Comparison of ENCODE assay signal across 8 cellular contexts in genomic region chr22:30605449-30606110, GRCh38. TPM values are rescaled to one million over a fixed set of nuclear protein-coding genes. Genes with fewer than 3 reads are reported as not detected.
DNase-seq lines count a peak whose midpoint lies in the region; ATAC-seq and TF ChIP-seq lines count a peak whose summit lies in the region.

No MANE protein-coding gene starts in this region.

- POLR2A ChIA-PET in PC-9 (lab: Charles Lee; ENCODE audit: unreplicated experiment): interaction anchor here (0.7 to 1.5 kb wide), 2 partner anchors 179 to 1028 kb away, joined by 6 read pairs; no protein-coding TSS in a partner anchor

- H3K9me3 ChIP-seq in PC-9 (ENCODE audit: insufficient read depth, low read depth) (no peaks in the 10 kb centered on the region), heart left ventricle (no peaks in the 10 kb centered on the region)

- CTCF ChIA-PET in PC-9 (lab: Charles Lee): interaction anchor here (0.6 to 0.9 kb wide), 2 partner anchors 29 to 158 kb away, joined by 3 read pairs; no protein-coding TSS in a partner anchor

- H3K4me1 ChIP-seq in PC-9 (replicated peaks; ENCODE audit: insufficient read depth): peaks cover 34% of the 10 kb centered on the region
- peaks cover 0 to 50% (median 34%) of the 10 kb centered on the region in 12 donors for H3K4me1 ChIP-seq in heart left ventricle

- TF ChIP-seq CTCF in CD14-positive monocyte (IDR thresholded peaks at IDR 0.05) (peak; percentile 90), HFFc6 (IDR thresholded peaks at IDR 0.05) (peak; percentile 89), PC-9 (conservative IDR thresholded peaks at IDR 0.05) (peak; percentile 87), heart left ventricle (IDR thresholded peaks at IDR 0.05) (peak; percentile 39 to 76 (median 64)), progenitor cell of endocrine pancreas (IDR thresholded peaks at IDR 0.05; ENCODE audit: unreplicated experiment) (peak; percentile 68)

- H3K36me3 Mint-ChIP-seq in CD14-positive monocyte (peaks cover 3 to 5% of the 10 kb centered on the region in 2 donors), HFFc6 (ENCODE audit: low read depth) (no peaks in the 10 kb centered on the region), progenitor cell of endocrine pancreas (ENCODE audit: insufficient read depth) (no peaks in the 10 kb centered on the region)

- no peaks in the 10 kb centered on the region for H3K79me2 ChIP-seq in PC-9 (ENCODE audit: low read depth)

- peak overlapping the region; percentile 84 to 93 for H3K4me3 Mint-ChIP-seq in CD14-positive monocyte
- H3K4me3 Mint-ChIP-seq in HFFc6: peak overlapping the region; percentile 88
- H3K4me3 Mint-ChIP-seq in progenitor cell of endocrine pancreas (ENCODE audit: low read depth): no peak overlapping the region

- intact Hi-C loops in CD14-positive monocyte (cut with micrococcal nuclease): loop anchor here in 1 of 2 donors (2.0 to 5.0 kb wide), 2 partner anchors 29 to 362 kb away; partner anchors contain the start of genes MORC2, SLC35E4 and TUG1
- intact Hi-C loops in PC-9 (cut with micrococcal nuclease; ENCODE audit: unreplicated experiment): loop anchor here (10.0 kb wide), 2 partner anchors 181 to 341 kb away; partner anchors contain the start of genes MTFP1 and OSM
- intact Hi-C loops in heart left ventricle (cut with DNase I): loop anchor here in 4 of 10 donors (10.0 kb wide), 3 partner anchors 181 to 889 kb away; partner anchors contain the start of genes MTFP1 (in 2 of the 4), PIK3IP1 (in 1 of the 4) and SFI1 (in 1 of the 4)

- H2AFZ ChIP-seq in PC-9: no peak overlapping the region

- H3K27me3 Mint-ChIP-seq in CD14-positive monocyte (ENCODE audit: low read depth in 3 of 3) (peaks cover 0 to 2% (median 0%) of the 10 kb centered on the region in 3 donors), HFFc6 (ENCODE audit: insufficient read depth) (peaks cover 5% of the 10 kb centered on the region), progenitor cell of endocrine pancreas (no peaks in the 10 kb centered on the region)

- peak overlapping the region; percentile 40 for H3K4me2 ChIP-seq in PC-9

- H3K27me3 ChIP-seq in PC-9 (ENCODE audit: insufficient read depth, low read depth) (no peaks in the 10 kb centered on the region), heart left ventricle (no peaks in the 10 kb centered on the region)

- BruUV-seq in PC-9 (replicated peaks; lab: Mats Ljungman, UMichigan): no TSS peak

- 25 to 32% (median 32%) methylated on average over 9 of the region's 9 CpGs for WGBS in heart left ventricle, 4 donors

- peaks cover 20% of the 10 kb centered on the region for H3F3A ChIP-seq in PC-9 (ENCODE audit: insufficient read depth, low read depth)

- ATAC-seq in heart left ventricle: peak in 1 of 4 donors; percentile 24
- no peak for ATAC-seq in HG03045 (IDR thresholded peaks at IDR 0.05; ENCODE audit: unreplicated experiment)
- no peak for ATAC-seq in GM21786 (IDR thresholded peaks at IDR 0.05; ENCODE audit: unreplicated experiment)

- peak; percentile 72 for DNase-seq in CD14-positive monocyte (ENCODE audit: low spot score)
- peak; percentile 39 for DNase-seq in HFFc6
- no peak for DNase-seq in PC-9
- peak; percentile 77 for DNase-seq in activated effector memory CD4-positive, alpha-beta T cell treated with anti-CD3 and anti-CD28 coated beads, Interleukin-2, amount 50 U/mL, for 16 hours
- DNase-seq in heart left ventricle: peak in 3 of 5 donors; percentile 37 to 54 (median 48)
- DNase-seq in progenitor cell of endocrine pancreas (ENCODE audit: low spot score, unreplicated experiment): no peak

- H4K20me1 ChIP-seq in PC-9 (ENCODE audit: insufficient read depth): no peaks in the 10 kb centered on the region

- H3K9me2 ChIP-seq in PC-9 (ENCODE audit: insufficient read depth): no peaks in the 10 kb centered on the region

- no peak for TF ChIP-seq POLR2A in heart left ventricle (IDR thresholded peaks at IDR 0.05)

- no peak overlapping the region for H3K4me3 ChIP-seq in PC-9
- peak overlapping the region in 11 of 12 donors; percentile 46 to 80 (median 67) for H3K4me3 ChIP-seq in heart left ventricle

- H3K9me3 Mint-ChIP-seq in CD14-positive monocyte (peaks cover 0 to 4% (median 0%) of the 10 kb centered on the region in 7 donors), HFFc6 (no peaks in the 10 kb centered on the region), progenitor cell of endocrine pancreas (ENCODE audit: low read depth) (no peaks in the 10 kb centered on the region)

- H3K36me3 ChIP-seq in PC-9 (ENCODE audit: low read depth): no peaks in the 10 kb centered on the region
- no peaks in the 10 kb centered on the region for H3K36me3 ChIP-seq in heart left ventricle

- peak overlapping the region; percentile 91 to 100 (median 99) for H3K27ac Mint-ChIP-seq in CD14-positive monocyte
- peak overlapping the region; percentile 26; the same call in 1 of the 2 replicates for H3K27ac Mint-ChIP-seq in HFFc6
- peak overlapping the region; percentile 98 for H3K27ac Mint-ChIP-seq in progenitor cell of endocrine pancreas

- H3K4me1 Mint-ChIP-seq in CD14-positive monocyte (peaks cover 62% of the 10 kb centered on the region), HFFc6 (ENCODE audit: low read depth) (peaks cover 44% of the 10 kb centered on the region), progenitor cell of endocrine pancreas (ENCODE audit: low read depth) (peaks cover 21% of the 10 kb centered on the region)

- H3K27ac ChIP-seq in PC-9 (no peak overlapping the region), heart left ventricle (peak overlapping the region in 9 of 12 donors; percentile 74 to 89 (median 82))

RNA-seq across cellular contexts. Expression of gene TCN2, which starts 1.4 kb away (rescaled TPM):
- polyA plus RNA-seq in CD14-positive monocyte (10 to 100 TPM; 45.0 to 51.7 TPM), heart left ventricle (10 to 100 TPM; 11.0 to 19.2 TPM)
- 1 to 10 TPM; 2.3 to 3.2 (median 2.9) TPM for total RNA-seq in HFFc6 (2021; fragmentation: NEBNext Ultra II Directional; extraction: Animal tissue kit (Norgen Biotek cat#: 25700))
- total RNA-seq in PC-9 (2021) (11.5 and 12.9 TPM in 2 replicates), heart left ventricle (10 to 100 TPM; 11.2 to 69.9 (median 19.5) TPM), progenitor cell of endocrine pancreas (22.3 and 22.9 TPM in 2 replicates)

RNA-seq across cellular contexts. Expression of gene PES1, which starts 13.9 kb away (rescaled TPM):
- polyA plus RNA-seq in CD14-positive monocyte (10 to 100 TPM; 32.2 to 36.6 TPM), heart left ventricle (10 to 100 TPM; 23.0 to 60.9 TPM)
- 100 to 1,000 TPM in 1 of 6 experiments, 10 to 100 TPM in 5; 81.8 to 110 (median 86.9) TPM for total RNA-seq in HFFc6 (2021; fragmentation: NEBNext Ultra II Directional; extraction: Animal tissue kit (Norgen Biotek cat#: 25700))
- total RNA-seq in PC-9 (2021) (94.3 and 127 TPM in 2 replicates), heart left ventricle (10 to 100 TPM; 15.7 to 39.8 (median 27.8) TPM), progenitor cell of endocrine pancreas (71.6 and 74.4 TPM in 2 replicates)

RNA-seq across cellular contexts. Expression of gene SLC35E4, which starts 30.0 kb away (rescaled TPM):
- polyA plus RNA-seq in CD14-positive monocyte (1 to 10 TPM; 1.4 to 2.4 TPM), heart left ventricle (1 to 10 TPM; 3.4 to 5.1 TPM)
- 1 to 10 TPM; 4.9 to 7.4 (median 5.5) TPM for total RNA-seq in HFFc6 (2021; fragmentation: NEBNext Ultra II Directional; extraction: Animal tissue kit (Norgen Biotek cat#: 25700))
- total RNA-seq in PC-9 (2021) (4.7 and 6.4 TPM in 2 replicates), heart left ventricle (1 to 10 TPM; 2.4 to 9.8 (median 4.0) TPM), progenitor cell of endocrine pancreas (2.1 and 2.6 TPM in 2 replicates)

RNA-seq across cellular contexts. Expression of gene GAL3ST1, which starts 31.1 kb away (rescaled TPM):
- polyA plus RNA-seq in CD14-positive monocyte (not detected), heart left ventricle (under 1 TPM; 0.14 to 0.19 TPM)
- not detected for total RNA-seq in HFFc6 (2021; fragmentation: NEBNext Ultra II Directional; extraction: Animal tissue kit (Norgen Biotek cat#: 25700))
- total RNA-seq in PC-9 (2021) (0.52 TPM in 1 of 2 replicates, not detected in the other), heart left ventricle (1 to 10 TPM in 1 of 9 donors, under 1 TPM in 3, not detected in 5; 0.25 to 1.1 (median 0.58) TPM), progenitor cell of endocrine pancreas (21.6 and 23.7 TPM in 2 replicates)

RNA-seq across cellular contexts. Expression of gene SEC14L6, which starts 59.0 kb away (rescaled TPM):
- polyA plus RNA-seq in CD14-positive monocyte (not detected), heart left ventricle (under 1 TPM in 1 of 2 donors, not detected in 1; 0.03 TPM)
- total RNA-seq in HFFc6 (2021; fragmentation: NEBNext Ultra II Directional; extraction: Animal tissue kit (Norgen Biotek cat#: 25700)): not detected
- total RNA-seq in PC-9 (2021) (0.31 and 0.33 TPM in 2 replicates), heart left ventricle (1 to 10 TPM in 1 of 9 donors, under 1 TPM in 1, not detected in 7; 0.16 to 2.8 TPM), progenitor cell of endocrine pancreas (3.7 and 4.8 TPM in 2 replicates)

Comparison
In these comparisons a context has a peak if more than half of its experiments do, and no peak if none do; other contexts are left out.
1. DNase-seq: peak in CD14-positive monocyte (single experiment), HFFc6 (single experiment), activated effector memory CD4-positive, alpha-beta T cell treated with anti-CD3 and anti-CD28 coated beads, Interleukin-2, amount 50 U/mL, for 16 hours (single experiment) and heart left ventricle (3 of 5); none in PC-9 (0 of 2) and progenitor cell of endocrine pancreas (single experiment).
2. H3K27ac Mint-ChIP-seq: peak in every context shown above with its lines; median percentile 99 in CD14-positive monocyte; 98 in progenitor cell of endocrine pancreas; 26 in HFFc6.
3. Peak in every context shown above with its lines, with median percentiles within 50 percentile points of each other: CTCF ChIP-seq.